In the genomic region with DNA sequence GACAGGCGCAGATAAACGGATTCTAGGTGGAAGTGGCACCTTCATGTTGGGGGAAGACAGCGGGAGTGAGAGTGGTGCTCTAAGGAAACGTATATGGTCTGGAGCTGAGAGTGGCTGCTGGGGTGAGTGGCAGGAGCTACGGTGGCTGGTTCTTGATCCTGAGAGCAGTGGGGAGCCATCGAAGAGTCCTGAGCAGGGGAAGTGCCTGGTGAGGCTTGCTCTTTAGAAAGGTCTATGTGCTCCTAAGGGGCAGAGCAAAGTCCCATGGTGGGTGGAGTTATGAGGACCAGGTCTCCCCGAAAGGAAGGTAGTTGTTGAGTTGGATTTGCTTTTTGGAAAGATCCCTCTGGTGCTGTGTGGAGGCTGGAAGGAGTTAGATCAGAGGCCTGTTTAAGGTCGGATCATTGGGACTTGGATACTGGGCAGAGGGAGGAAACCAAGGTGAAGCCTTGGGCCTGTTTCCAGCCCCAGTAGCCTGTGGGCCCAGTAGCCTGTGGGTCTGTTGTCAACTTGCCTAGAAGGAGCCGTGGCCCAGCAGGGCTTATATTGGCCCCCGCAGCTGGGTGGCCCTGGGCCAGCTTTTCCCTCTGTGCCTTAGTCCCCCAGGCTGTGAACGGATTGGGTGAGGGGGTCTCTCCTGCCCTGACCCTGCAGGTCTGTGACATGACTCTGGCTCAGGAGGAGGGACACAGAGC, we compare ENCODE assay signal across 14 cellular contexts. TPM values are rescaled to one million over a fixed set of nuclear protein-coding genes. Genes with fewer than 3 reads are reported as not detected.
DNase-seq lines count a peak whose midpoint lies in the region; ATAC-seq and TF ChIP-seq lines count a peak whose summit lies in the region.
"Had no signal": no experiment of that assay in that cellular context is flagged by ENCODE, and none has a peak within 500 bp of the region (broad histone marks: within the 10 kb centered on the region; RNA-seq: fewer than 3 reads in every experiment).

No MANE protein-coding gene starts in this region.

- H3K9me3 ChIP-seq in heart left ventricle (no peaks in the 10 kb centered on the region), uterus (no peaks in the 10 kb centered on the region)

- H3K27me3 Mint-ChIP-seq in T-helper 2 cell treated with Interferon-gamma antibody and Interleukin-4, amounts not matched to agents 5 μg/mL and 100 μg/mL, for 36 hours (ENCODE audit: low read depth): no peaks in the 10 kb centered on the region
- H3K27me3 Mint-ChIP-seq: activated naive CD8-positive, alpha-beta T cell treated with anti-CD3 and anti-CD28 coated beads, Interleukin-2, amount 50 U/mL, for 24 hours had no signal

- H3K36me3 Mint-ChIP-seq in T-helper 2 cell treated with Interferon-gamma antibody and Interleukin-4, amounts not matched to agents 5 μg/mL and 100 μg/mL, for 36 hours (ENCODE audit: low read depth): no peaks in the 10 kb centered on the region

- no peak for TF ChIP-seq CTCF in heart left ventricle (IDR thresholded peaks at IDR 0.05)
- no peak for TF ChIP-seq CTCF in uterus (IDR thresholded peaks at IDR 0.05)

- no peaks in the 10 kb centered on the region for H3K9me3 Mint-ChIP-seq in T-helper 2 cell treated with Interferon-gamma antibody and Interleukin-4, amounts not matched to agents 5 μg/mL and 100 μg/mL, for 36 hours
- H3K9me3 Mint-ChIP-seq: activated naive CD8-positive, alpha-beta T cell treated with anti-CD3 and anti-CD28 coated beads, Interleukin-2, amount 50 U/mL, for 24 hours had no signal

- no peak overlapping the region for H3K27ac Mint-ChIP-seq in T-helper 2 cell treated with Interferon-gamma antibody and Interleukin-4, amounts not matched to agents 5 μg/mL and 100 μg/mL, for 36 hours
- H3K27ac Mint-ChIP-seq: activated naive CD8-positive, alpha-beta T cell treated with anti-CD3 and anti-CD28 coated beads, Interleukin-2, amount 50 U/mL, for 24 hours had no signal

- no peak for DNase-seq in heart left ventricle
- no peak for DNase-seq in Right ventricle myocardium superior
- peak; percentile 52 for DNase-seq in posterior vena cava (ENCODE audit: low spot score)
- DNase-seq in uterus: no peak
- DNase-seq in T-helper 2 cell treated with Interferon-gamma antibody and Interleukin-4, amounts not matched to agents 5 μg/mL and 100 μg/mL, for 36 hours (ENCODE audit: low spot score): no peak
- DNase-seq in NCI-H1436 (lab: John Stamatoyannopoulos, UW): no peak
- DNase-seq: activated naive CD8-positive, alpha-beta T cell treated with anti-CD3 and anti-CD28 coated beads, Interleukin-2, amount 50 U/mL, for 24 hours; NK-92 treated with Interleukin-12 subunit alpha and Interleukin-12 subunit beta, amount 100 ng/mL, for 24 hours had no signal

- no peaks in the 10 kb centered on the region for H3K4me1 Mint-ChIP-seq in T-helper 2 cell treated with Interferon-gamma antibody and Interleukin-4, amounts not matched to agents 5 μg/mL and 100 μg/mL, for 36 hours (ENCODE audit: low read depth)
- H3K4me1 Mint-ChIP-seq: activated naive CD8-positive, alpha-beta T cell treated with anti-CD3 and anti-CD28 coated beads, Interleukin-2, amount 50 U/mL, for 24 hours had no signal

- 57 to 64% (median 59%) methylated on average over 8 to 11 of the region's 11 CpGs for WGBS in heart left ventricle, 4 donors

- no peak overlapping the region for H3K4me3 Mint-ChIP-seq in T-helper 2 cell treated with Interferon-gamma antibody and Interleukin-4, amounts not matched to agents 5 μg/mL and 100 μg/mL, for 36 hours
- H3K4me3 Mint-ChIP-seq: activated naive CD8-positive, alpha-beta T cell treated with anti-CD3 and anti-CD28 coated beads, Interleukin-2, amount 50 U/mL, for 24 hours had no signal

- intact Hi-C loops in heart left ventricle (cut with DNase I): loop anchor here in 3 of 10 donors (2.0 to 5.0 kb wide), 2 partner anchors 34 kb away; a partner anchor contains a TSS
- intact Hi-C loops in Right ventricle myocardium superior (cut with DNase I): loop anchor here (5.0 kb wide), 1 partner anchor 34 kb away; a partner anchor contains a TSS
- intact Hi-C loops in posterior vena cava (cut with DNase I): no loop called here
- intact Hi-C loops in uterus (cut with DNase I; ENCODE audit: low total_unique reads): no loop called here

- ATAC-seq in heart left ventricle (no peak), Right ventricle myocardium superior (ENCODE audit: poor library complexity) (no peak), GM19455 (IDR thresholded peaks at IDR 0.05; ENCODE audit: unreplicated experiment) (no peak)
- ATAC-seq: activated naive CD8-positive, alpha-beta T cell treated with anti-CD3 and anti-CD28 coated beads, Interleukin-2, amount 50 U/mL, for 24 hours had no signal

- TF ChIP-seq POLR2A in heart left ventricle (IDR thresholded peaks at IDR 0.05) (no peak), uterus (IDR thresholded peaks at IDR 0.05) (no peak)

- no peaks in the 10 kb centered on the region for H3K27me3 ChIP-seq in heart left ventricle
- H3K27me3 ChIP-seq in layer of hippocampus (ENCODE audit: control insufficient read depth, insufficient read depth, low read length): no peaks in the 10 kb centered on the region
- H3K27me3 ChIP-seq in uterus: no peaks in the 10 kb centered on the region

- H3K36me3 ChIP-seq in heart left ventricle (no peaks in the 10 kb centered on the region), uterus (no peaks in the 10 kb centered on the region)

- H3K27ac ChIP-seq in heart left ventricle (peak overlapping the region; percentile 57 to 97 (median 89)), layer of hippocampus (ENCODE audit: low read depth, low read length) (peak overlapping the region; percentile 61), uterus (peak overlapping the region; percentile 71 to 74)
- H3K27ac ChIP-seq: KMS-11, SK-N-MC had no signal

- H3K4me3 ChIP-seq in heart left ventricle: no peak overlapping the region
- H3K4me3 ChIP-seq in uterus: no peak overlapping the region
- H3K4me3 ChIP-seq: SK-N-MC had no signal

- peaks cover 0 to 89% (median 58%) of the 10 kb centered on the region in 12 donors for H3K4me1 ChIP-seq in heart left ventricle
- no peaks in the 10 kb centered on the region for H3K4me1 ChIP-seq in uterus

RNA-seq across cellular contexts. Expression of a gene that starts 33.0 kb away (rescaled TPM):
- total RNA-seq in heart left ventricle (10 to 100 TPM; 33.2 to 69.3 (median 55.9) TPM), Right ventricle myocardium superior (38.5 TPM), posterior vena cava (10 to 100 TPM in 1 of 2 donors, 1 to 10 TPM in 1; 6.5 to 10.3 TPM), uterus (10 to 100 TPM in 2 of 4 donors, 1 to 10 TPM in 2; 2.4 to 17.1 (median 10.1) TPM)
- polyA plus RNA-seq in heart left ventricle: 10 to 100 TPM; 40.8 to 60.8 TPM

RNA-seq across cellular contexts. Expression of a gene that starts 42.3 kb away (rescaled TPM):
- total RNA-seq in heart left ventricle (1 to 10 TPM in 3 of 9 donors, under 1 TPM in 6; 0.19 to 1.9 (median 0.53) TPM), Right ventricle myocardium superior (2.1 TPM), posterior vena cava (not detected), uterus (not detected)
- 1 to 10 TPM in 1 of 2 donors, under 1 TPM in 1; 0.35 to 1.9 TPM for polyA plus RNA-seq in heart left ventricle
- total RNA-seq: Calu3, lung microvascular endothelial cell had no signal
